16 cellular contexts compared by ENCODE assay signal in the genomic region with DNA sequence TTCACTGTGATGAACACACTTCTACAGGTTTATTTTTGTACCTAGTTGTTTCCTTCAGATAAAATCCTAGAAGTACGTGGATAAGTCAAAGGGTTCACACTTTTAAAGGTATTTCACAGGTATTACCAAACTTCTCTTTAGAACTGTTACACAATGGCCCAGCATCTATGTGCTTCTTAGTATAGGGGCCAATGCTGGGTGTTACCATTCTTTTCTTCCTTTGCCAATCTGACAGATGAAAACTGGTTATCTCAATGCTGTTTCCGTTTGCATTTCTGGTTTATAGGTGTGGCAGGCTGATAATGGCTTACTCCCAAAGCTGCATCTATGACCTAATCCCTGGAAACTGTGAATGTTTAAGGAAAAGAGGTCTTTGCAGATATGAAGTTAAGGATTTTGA. TPM values are rescaled to one million over a fixed set of nuclear protein-coding genes. Genes with fewer than 3 reads are reported as not detected.
DNase-seq lines count a peak whose midpoint lies in the region; ATAC-seq, FAIRE-seq and TF ChIP-seq lines count a peak whose summit lies in the region.
"Had no signal": no experiment of that assay in that cellular context is flagged by ENCODE, and none has a peak within 500 bp of the region (broad histone marks: within the 10 kb centered on the region; RNA-seq: fewer than 3 reads in every experiment).

No MANE protein-coding gene starts in this region.

- H4K20me1 ChIP-seq in HepG2 (ENCODE audit: insufficient read depth, low read length) (no peaks in the 10 kb centered on the region), endothelial cell of umbilical vein (replicated peaks; ENCODE audit: control insufficient read depth, extremely low read depth, insufficient read depth, low read length) (no peaks in the 10 kb centered on the region)

- H3K9me1 ChIP-seq in endothelial cell of umbilical vein (replicated peaks; ENCODE audit: control insufficient read depth, extremely low read depth, insufficient read depth, low read length) = no peaks in the 10 kb centered on the region

- TF ChIP-seq EP300 in HepG2 (IDR thresholded peaks at IDR 0.05; ENCODE audit: low read depth in 2 of 2, low read length in 2 of 2) (no peak), HepG2 (CRISPR knock-in tag; IDR thresholded peaks at IDR 0.05; ENCODE audit: borderline replicate concordance) (no peak)

- H3K27ac ChIP-seq in HepG2 (ENCODE audit: extremely low read length, insufficient read depth, low read length) (no peak overlapping the region), right lobe of liver (no peak overlapping the region), endothelial cell of umbilical vein (ENCODE audit: insufficient read depth, low read depth, low read length) (no peak overlapping the region)
- H3K27ac ChIP-seq: C4-2B had no signal

- H3K36me3 Mint-ChIP-seq in neural crest cell (ENCODE audit: low read depth) = no peaks in the 10 kb centered on the region

- peaks cover 2% of the 10 kb centered on the region for H3K27me3 Mint-ChIP-seq in neural crest cell (ENCODE audit: low read depth)

- POLR2A ChIA-PET in HepG2 (lab: Yijun Ruan, JAX) (no interaction called here), endothelial cell of umbilical vein (lab: Charles Lee) (no interaction called here)

- H3K9ac ChIP-seq in HepG2 (ENCODE audit: insufficient read depth, low read depth, low read length) = no peak overlapping the region
- H3K9ac ChIP-seq in endothelial cell of umbilical vein (replicated peaks; ENCODE audit: extremely low read depth, insufficient read depth, low read length) = no peak overlapping the region

- H3K79me2 ChIP-seq in HepG2 (ENCODE audit: insufficient read depth, low read length) = no peaks in the 10 kb centered on the region
- H3K79me2 ChIP-seq in endothelial cell of umbilical vein (ENCODE audit: control insufficient read depth, insufficient read depth, low read length) = no peaks in the 10 kb centered on the region

- H3K4me1 Mint-ChIP-seq in neural crest cell = peaks cover 24% of the 10 kb centered on the region

- no peak for DNase-seq in HepG2 (ENCODE audit: low spot score)
- DNase-seq in right lobe of liver = no peak
- no peak for DNase-seq in endothelial cell of umbilical vein (ENCODE audit: low read depth, low spot score)
- DNase-seq in neural crest cell (ENCODE audit: low read depth, low spot score) = no peak
- DNase-seq in AML-193 (lab: John Stamatoyannopoulos, UW) = no peak
- no peak for DNase-seq in NCI-H187 (lab: John Stamatoyannopoulos, UW)
- no peak for DNase-seq in activated naive CD4-positive, alpha-beta T cell (lab: John Stamatoyannopoulos, UW)
- DNase-seq: CD4-positive, alpha-beta T cell had no signal

- ATAC-seq in HepG2 = no peak
- ATAC-seq in right lobe of liver = no peak

- H3K4me1 ChIP-seq in HepG2 (ENCODE audit: insufficient read depth, low read length) (peaks cover 13% of the 10 kb centered on the region), right lobe of liver (peaks cover 0 to 6% (median 2%) of the 10 kb centered on the region in 4 donors), endothelial cell of umbilical vein (ENCODE audit: control insufficient read depth, extremely low read depth, insufficient read depth, low read length) (peaks cover 13% of the 10 kb centered on the region)

- H3K9me3 Mint-ChIP-seq in neural crest cell = no peaks in the 10 kb centered on the region
- H3K9me3 Mint-ChIP-seq: CD4-positive, alpha-beta T cell; H9 had no signal

- CTCF ChIA-PET in HepG2 (lab: Yijun Ruan, JAX; ENCODE audit: low intra/inter-chr PET ratio, low total read pairs) (interaction anchor here (1.1 to 3.7 kb wide), 3 partner anchors 114 to 169 kb away, joined by 3 to 19 read pairs (median 5); no protein-coding TSS in a partner anchor), endothelial cell of umbilical vein (lab: Charles Lee) (interaction anchor here (0.8 to 5.8 kb wide), 15 partner anchors 9 to 168 kb away, joined by 3 to 139 read pairs (median 3); no protein-coding TSS in a partner anchor)

- H3K27ac Mint-ChIP-seq in neural crest cell (ENCODE audit: unreplicated experiment) = no peak overlapping the region
- H3K27ac Mint-ChIP-seq: CD4-positive, alpha-beta T cell; H9 had no signal

- TF ChIP-seq POLR2A in HepG2 (IDR thresholded peaks at IDR 0.05; ENCODE audit: insufficient read depth in 1 of 2, low read depth in 2 of 2, low read length in 2 of 2) = no peak
- no peak for TF ChIP-seq POLR2A in right lobe of liver (IDR thresholded peaks at IDR 0.05)
- TF ChIP-seq POLR2A in endothelial cell of umbilical vein (IDR thresholded peaks at IDR 0.05; ENCODE audit: low read depth, low read length) = no peak

- H3K4me3 ChIP-seq in HepG2 (replicated peaks in 1 of 3; ENCODE audit: insufficient read depth in 1 of 3, low read depth in 2 of 3, low read length in 3 of 3) = no peak overlapping the region
- no peak overlapping the region for H3K4me3 ChIP-seq in right lobe of liver
- no peak overlapping the region for H3K4me3 ChIP-seq in endothelial cell of umbilical vein (replicated peaks in 1 of 3; ENCODE audit: insufficient read depth in 1 of 3, low read depth in 1 of 3, low read length in 3 of 3)

- in situ Hi-C loops in HepG2 (cut with HindIII; ENCODE audit: extremely low pct_ligation_motif_present, low pct_unique_long_range_greater_than_20kb) = loop anchor here (5.0 kb wide), 1 partner anchor 157 kb away; no protein-coding TSS in a partner anchor

- no peak overlapping the region for H3K4me2 ChIP-seq in HepG2 (ENCODE audit: low read depth, low read length)
- no peak overlapping the region for H3K4me2 ChIP-seq in endothelial cell of umbilical vein (ENCODE audit: insufficient read depth, low read length)

- no peaks in the 10 kb centered on the region for H3K9me3 ChIP-seq in HepG2 (ENCODE audit: low read length)
- no peaks in the 10 kb centered on the region for H3K9me3 ChIP-seq in right lobe of liver
- no peaks in the 10 kb centered on the region for H3K9me3 ChIP-seq in endothelial cell of umbilical vein (replicated peaks; ENCODE audit: control insufficient read depth, insufficient read depth, low read length)
- H3K9me3 ChIP-seq: Caco-2 had no signal

- H3K27me3 ChIP-seq in HepG2 (ENCODE audit: control insufficient read depth in 1 of 2, insufficient read depth in 2 of 2, low read length in 2 of 2) (peaks cover 7 to 45% of the 10 kb centered on the region in 2 experiments), right lobe of liver (no peaks in the 10 kb centered on the region), endothelial cell of umbilical vein (ENCODE audit: control insufficient read depth in 2 of 2, insufficient read depth in 2 of 2, low read length in 2 of 2) (peaks cover 3 to 6% of the 10 kb centered on the region in 2 experiments)

- dilution Hi-C loops in endothelial cell of umbilical vein (cut with MboI; ENCODE audit: extremely low pct_ligation_motif_present, low sequenced_read_pairs) = no loop called here

- H2AFZ ChIP-seq in HepG2 (ENCODE audit: low read length) (no peak overlapping the region), endothelial cell of umbilical vein (ENCODE audit: low read depth, low read length) (no peak overlapping the region)

- BruUV-seq in HepG2 (replicated peaks; lab: Mats Ljungman, UMichigan) (no TSS peak), endothelial cell of umbilical vein (replicated peaks; lab: Mats Ljungman, UMichigan) (no TSS peak)

- intact Hi-C loops in HepG2 (cut with micrococcal nuclease; ENCODE audit: unreplicated experiment) (loop anchor here (1.0 kb wide), 1 partner anchor 155 kb away; no protein-coding TSS in a partner anchor), right lobe of liver (cut with DNase I) (loop anchor here (10.0 kb wide), 1 partner anchor 154 kb away; no protein-coding TSS in a partner anchor), endothelial cell of umbilical vein (cut with micrococcal nuclease) (no loop called here)

- FAIRE-seq in HepG2 (lab: Jason Lieb, UNC) (no peak), endothelial cell of umbilical vein (lab: Jason Lieb, UNC) (peak; percentile 8)
- FAIRE-seq: D721Med, G401.6, GM12891, GM19239 had no signal

- TF ChIP-seq CTCF in HepG2 (CRISPR knock-in tag; IDR thresholded peaks at IDR 0.05) (no peak), right lobe of liver (IDR thresholded peaks at IDR 0.05) (no peak), endothelial cell of umbilical vein (IDR thresholded peaks at IDR 0.05; ENCODE audit: extremely low read depth in 1 of 2, insufficient read depth in 1 of 2, low read depth in 1 of 2, low read length in 2 of 2) (no peak), neural crest cell (conservative IDR thresholded peaks at IDR 0.05) (no peak)

- TF ChIP-seq RAD21 in HepG2 (CRISPR knock-in tag; IDR thresholded peaks at IDR 0.05) = no peak

- no peaks in the 10 kb centered on the region for H3K36me3 ChIP-seq in HepG2 (replicated peaks in 1 of 2; ENCODE audit: control insufficient read depth in 1 of 2, insufficient read depth in 2 of 2, low read length in 2 of 2)
- H3K36me3 ChIP-seq in right lobe of liver = no peaks in the 10 kb centered on the region
- H3K36me3 ChIP-seq in endothelial cell of umbilical vein (ENCODE audit: control insufficient read depth in 2 of 2, extremely low read depth in 1 of 2, insufficient read depth in 2 of 2, low read length in 2 of 2) = no peaks in the 10 kb centered on the region

- peak overlapping the region; percentile 38 for H3K4me3 Mint-ChIP-seq in neural crest cell
- H3K4me3 Mint-ChIP-seq: CD4-positive, alpha-beta T cell had no signal

- WGBS in HepG2 (ENCODE audit: low lambda C conversion rate) = 2% methylated on average over 2 of the region's 2 CpGs
- WGBS in right lobe of liver (ENCODE audit: insufficient coverage, low coverage, low lambda C conversion rate, missing lambda C conversion rate) = 17% methylated on average over 2 of the region's 2 CpGs

RNA-seq across cellular contexts. Expression of a gene that starts 2.8 kb away (rescaled TPM):
- total RNA-seq in HepG2 (2016; rRNA removed; fragmentation: Illumina TruSeq; extraction: Trizol) (0.04 and 0.08 TPM in 2 replicates), right lobe of liver (1 to 10 TPM; 1.2 to 8.8 (median 3.7) TPM), endothelial cell of umbilical vein (13.2 and 17.4 TPM in 2 replicates), neural crest cell (40.3 and 41.8 TPM in 2 replicates)
- total RNA-seq in HepG2 (2016; cell fraction: cytosol; rRNA removed; fragmentation: Illumina TruSeq; extraction: Trizol; ENCODE audit: low read depth) = not detected in 2 replicates
- 0.04 and 0.07 TPM in 2 replicates for total RNA-seq in HepG2 (2016; cell fraction: insoluble cytoplasmic fraction; rRNA removed; fragmentation: Illumina TruSeq; extraction: Trizol)
- total RNA-seq in HepG2 (2016; cell fraction: membrane; rRNA removed; fragmentation: Illumina TruSeq; extraction: Trizol) = 0.06 and 0.07 TPM in 2 replicates
- not detected in 2 replicates for total RNA-seq in HepG2 (2016; cell fraction: nucleus; rRNA removed; fragmentation: Illumina TruSeq; extraction: Trizol)
- polyA plus RNA-seq in HepG2 (2011; rRNA removed) (0.15 and 0.24 TPM in 2 replicates), endothelial cell of umbilical vein (8.5 and 9.6 TPM in 2 replicates)
- 0.09 and 0.12 TPM in 2 replicates for polyA plus RNA-seq in HepG2 (2011; cell fraction: cytosol; rRNA removed)
- polyA plus RNA-seq in HepG2 (2011; cell fraction: nucleus; rRNA removed) = 0.90 and 1.0 TPM in 2 replicates
- 2.6 and 2.7 TPM in 2 replicates for polyA plus RNA-seq in HepG2 (2012)
- 0.12 and 0.14 TPM in 2 replicates for polyA plus RNA-seq in HepG2 (2016; cell fraction: cytosol; fragmentation: Illumina TruSeq; extraction: Trizol; ENCODE audit: low read depth)
- polyA plus RNA-seq in HepG2 (2016; cell fraction: insoluble cytoplasmic fraction; fragmentation: Illumina TruSeq; extraction: Trizol; ENCODE audit: low read depth) = 0.46 and 0.48 TPM in 2 replicates
- polyA plus RNA-seq in HepG2 (2016; cell fraction: membrane; fragmentation: Illumina TruSeq; extraction: Trizol; ENCODE audit: low read depth) = 0.37 and 0.49 TPM in 2 replicates
- polyA plus RNA-seq in HepG2 (2016; cell fraction: nucleus; fragmentation: Illumina TruSeq; extraction: Trizol; ENCODE audit: insufficient read depth, low read depth) = 0.55 and 0.99 TPM in 2 replicates
- 0.05 and 0.28 TPM in 2 replicates for polyA minus RNA-seq in HepG2 (2011; rRNA and poly(A)+ RNA removed; ENCODE audit: low replicate concordance)
- polyA minus RNA-seq in HepG2 (2011; cell fraction: cytosol; rRNA and poly(A)+ RNA removed) = not detected in 2 replicates
- 0.13 and 0.25 TPM in 2 replicates for polyA minus RNA-seq in HepG2 (2011; cell fraction: nucleus; rRNA and poly(A)+ RNA removed)
- polyA plus RNA-seq in endothelial cell of umbilical vein (2011; cell fraction: cytosol; rRNA removed) = 5.8 and 6.6 TPM in 2 replicates
- 14.6 and 18.0 TPM in 2 replicates for polyA plus RNA-seq in endothelial cell of umbilical vein (2011; cell fraction: nucleus; rRNA removed)
- polyA plus RNA-seq in endothelial cell of umbilical vein (2012) = 20.3 and 32.1 TPM in 2 replicates
- 6.4 and 7.3 TPM in 2 replicates for polyA minus RNA-seq in endothelial cell of umbilical vein
- polyA minus RNA-seq in endothelial cell of umbilical vein (2011; cell fraction: cytosol; rRNA and poly(A)+ RNA removed) = not detected
- polyA minus RNA-seq in endothelial cell of umbilical vein (2011; cell fraction: nucleus; rRNA and poly(A)+ RNA removed) = 11.3 and 15.2 TPM in 2 replicates
- total RNA-seq: A172; CD4-positive, alpha-beta T cell had no signal
